ENCODE assay signal across 19 cellular contexts in genomic region chr3:178802259-178802658, GRCh38.
"Had no signal": no experiment of that assay in that cellular context is flagged by ENCODE, and none has a peak within 500 bp of the region (broad histone marks: within the 10 kb centered on the region; RNA-seq: fewer than 3 reads in every experiment).

No MANE protein-coding gene starts in this region.

- H3K27ac ChIP-seq: spleen, testis, upper lobe of left lung had no signal

- ATAC-seq: activated CD8-positive, alpha-beta memory T cell treated with anti-CD3 and anti-CD28 coated beads, Interleukin-2, amount 10 ng/mL, durations not matched to agents 7 days and 5 days; left cardiac atrium; stimulated activated memory B cell treated with anti-CD40 and anti-IgM and Interleukin-4, amounts not matched to agents 10 μg/mL and 1 μg/mL and 100 μg/mL, for 72 hours had no signal

- DNase-seq: activated CD4-positive, alpha-beta memory T cell treated with anti-CD3 and anti-CD28 coated beads, Interleukin-2, amount 10 ng/mL, durations not matched to agents 7 days and 5 days; activated CD4-positive, alpha-beta T cell treated with anti-CD3 and anti-CD28 coated beads for 48 hours; activated CD4-positive, CD25-positive, alpha-beta regulatory T cell; activated CD8-positive, alpha-beta memory T cell treated with anti-CD3 and anti-CD28 coated beads, Interleukin-2, amount 10 ng/mL, durations not matched to agents 7 days and 5 days; activated naive CD8-positive, alpha-beta T cell treated with anti-CD3 and anti-CD28 coated beads for 36 hours; amniotic stem cell; dermis blood vessel endothelial cell; effector memory CD4-positive, alpha-beta T cell; foreskin fibroblast; left cardiac atrium; mesenchymal stem cell; mucosa of descending colon; naive B cell; retina; spleen; stimulated activated CD4-positive, alpha-beta T cell treated with anti-CD3 and anti-CD28 coated beads, Interleukin-4, amount 100 ng/mL, for 4 hours; testis; upper lobe of left lung had no signal
